9 cellular contexts compared by ENCODE assay signal in genomic region chr11:4539603-4540219, GRCh38. TPM values are rescaled to one million over a fixed set of nuclear protein-coding genes. Genes with fewer than 3 reads are reported as not detected.
DNase-seq lines count a peak whose midpoint lies in the region; ATAC-seq and TF ChIP-seq lines count a peak whose summit lies in the region.
"Had no signal": no experiment of that assay in that cellular context is flagged by ENCODE, and none has a peak within 500 bp of the region (broad histone marks: within the 10 kb centered on the region; RNA-seq: fewer than 3 reads in every experiment).

No MANE protein-coding gene starts in this region.

- no peaks in the 10 kb centered on the region for H3K4me1 Mint-ChIP-seq in activated T-cell treated with anti-CD3 and anti-CD28 coated beads, Interleukin-2, amount 50 U/mL, for 4 hours (ENCODE audit: low read depth)

- intact Hi-C loops in uterus (cut with DNase I; ENCODE audit: low total_unique reads), result no loop called here

- H3K4me3 ChIP-seq in NT2/D1 (ENCODE audit: insufficient read length, low read depth) (no peak overlapping the region), fibroblast of the aortic adventitia (ENCODE audit: low read depth, low read length) (no peak overlapping the region), neutrophil (ENCODE audit: low read depth in 1 of 2, low read length in 1 of 2) (no peak overlapping the region), uterus (no peak overlapping the region)
- H3K4me3 ChIP-seq: BLaER1 treated with 17β-estradiol and CSF1 and Interleukin-3, amounts not matched to agents 10 nM and 100 nM had no signal

- no peak overlapping the region for H3K4me3 Mint-ChIP-seq in activated T-cell treated with anti-CD3 and anti-CD28 coated beads, Interleukin-2, amount 50 U/mL, for 4 hours

- H3K27ac ChIP-seq in neutrophil, result no peak overlapping the region
- H3K27ac ChIP-seq in uterus, result no peak overlapping the region
- H3K27ac ChIP-seq: BLaER1 treated with 17β-estradiol and CSF1 and Interleukin-3, amounts not matched to agents 10 nM and 100 nM had no signal

- no peaks in the 10 kb centered on the region for H3K4me1 ChIP-seq in NT2/D1 (ENCODE audit: insufficient read depth, insufficient read length)
- no peaks in the 10 kb centered on the region for H3K4me1 ChIP-seq in neutrophil (ENCODE audit: control insufficient read depth in 1 of 2, insufficient read depth in 1 of 2, low read depth in 1 of 2, low read length in 1 of 2)
- H3K4me1 ChIP-seq in uterus, result no peaks in the 10 kb centered on the region

- no peaks in the 10 kb centered on the region for H3K27me3 ChIP-seq in NT2/D1 (ENCODE audit: insufficient read depth, insufficient read length)
- peaks cover 20% of the 10 kb centered on the region for H3K27me3 ChIP-seq in neutrophil
- H3K27me3 ChIP-seq in uterus, result no peaks in the 10 kb centered on the region
- H3K27me3 ChIP-seq: BLaER1 treated with 17β-estradiol and CSF1 and Interleukin-3, amounts not matched to agents 10 nM and 100 nM had no signal

- peaks cover 15% of the 10 kb centered on the region for H3K27me3 Mint-ChIP-seq in activated T-cell treated with anti-CD3 and anti-CD28 coated beads, Interleukin-2, amount 50 U/mL, for 4 hours (ENCODE audit: low read depth)

- CTCF ChIA-PET in HEK293T (lab: Yijun Ruan, JAX), result interaction anchor here (0.5 to 3.4 kb wide), 14 partner anchors 8 to 739 kb away, joined by 3 to 37 read pairs (median 3); partner anchors contain the start of gene TRIM21

- peak; percentile 62 to 74 for ATAC-seq in activated T-cell treated with anti-CD3 and anti-CD28 coated beads, Interleukin-2, amount 50 U/mL, for 4 hours

- H3K9ac ChIP-seq in NT2/D1 (ENCODE audit: insufficient read length, low read depth), result no peak overlapping the region
- H3K9ac ChIP-seq: BLaER1 treated with 17β-estradiol and CSF1 and Interleukin-3, amounts not matched to agents 10 nM and 100 nM had no signal

- POLR2A ChIA-PET in HEK293T (lab: Yijun Ruan, JAX), result no interaction called here

- TF ChIP-seq POLR2A in uterus (IDR thresholded peaks at IDR 0.05), result no peak

- no peaks in the 10 kb centered on the region for H3K36me3 Mint-ChIP-seq in activated T-cell treated with anti-CD3 and anti-CD28 coated beads, Interleukin-2, amount 50 U/mL, for 4 hours (ENCODE audit: insufficient read depth)

- H3K9me3 Mint-ChIP-seq in activated T-cell treated with anti-CD3 and anti-CD28 coated beads, Interleukin-2, amount 50 U/mL, for 4 hours, result no peaks in the 10 kb centered on the region

- peak; percentile 17 for DNase-seq in DMS79 treated with DMSO at 0.1 percent for 48 hours (lab: John Stamatoyannopoulos, UW)
- no peak for DNase-seq in DMS79 (lab: John Stamatoyannopoulos, UW)
- peak; percentile 57 for DNase-seq in HEK293T (ENCODE audit: extremely low spot score)
- peak; percentile 27 for DNase-seq in NT2/D1 (ENCODE audit: low read depth, low spot score)
- peak; percentile 38 for DNase-seq in activated T-cell treated with anti-CD3 and anti-CD28 coated beads, Interleukin-2, amount 50 U/mL, for 4 hours
- DNase-seq in fibroblast of the aortic adventitia (ENCODE audit: low read depth), result peak; percentile 49
- DNase-seq in uterus, result peak in 1 of 2 donors; percentile 19

- no peaks in the 10 kb centered on the region for H3K36me3 ChIP-seq in NT2/D1 (ENCODE audit: insufficient read depth, insufficient read length, low read length)
- H3K36me3 ChIP-seq in neutrophil, result no peaks in the 10 kb centered on the region
- no peaks in the 10 kb centered on the region for H3K36me3 ChIP-seq in uterus
- H3K36me3 ChIP-seq: BLaER1 treated with 17β-estradiol and CSF1 and Interleukin-3, amounts not matched to agents 10 nM and 100 nM had no signal

- TF ChIP-seq CTCF in fibroblast of the aortic adventitia (IDR thresholded peaks at IDR 0.05; ENCODE audit: insufficient read depth, low read length) (peak; percentile 75), neutrophil (IDR thresholded peaks at IDR 0.05) (peak; percentile 58), uterus (IDR thresholded peaks at IDR 0.05) (peak in 3 of 4 experiments; percentile 17 to 45 (median 45))

- no peaks in the 10 kb centered on the region for H3K9me3 ChIP-seq in NT2/D1 (ENCODE audit: insufficient read depth, low read length)
- H3K9me3 ChIP-seq in neutrophil, result no peaks in the 10 kb centered on the region
- H3K9me3 ChIP-seq in uterus, result no peaks in the 10 kb centered on the region
- H3K9me3 ChIP-seq: BLaER1 treated with 17β-estradiol and CSF1 and Interleukin-3, amounts not matched to agents 10 nM and 100 nM had no signal

TF ChIP-seq in HEK293T, 16 proteins besides CTCF, POLR2A, EP300 and RAD21:
- TF ChIP-seq FOXM1 (IDR thresholded peaks at IDR 0.05; ENCODE audit: borderline replicate concordance), result no peak

RNA-seq across cellular contexts. Expression of gene OR52M1, which starts 5.3 kb away (rescaled TPM):
- not detected for total RNA-seq in activated T-cell treated with anti-CD3 and anti-CD28 coated beads, Interleukin-2, amount 50 U/mL, for 4 hours
- total RNA-seq in fibroblast of the aortic adventitia (ENCODE audit: low replicate concordance), result not detected in 2 replicates
- not detected for total RNA-seq in uterus

RNA-seq across cellular contexts. Expression of gene OR52I2, which starts 41.8 kb away (rescaled TPM):
- not detected for total RNA-seq in activated T-cell treated with anti-CD3 and anti-CD28 coated beads, Interleukin-2, amount 50 U/mL, for 4 hours
- total RNA-seq in fibroblast of the aortic adventitia (ENCODE audit: low replicate concordance) (not detected in 2 replicates), uterus (not detected)

RNA-seq across cellular contexts. Expression of gene OR52I1, which starts 54.1 kb away (rescaled TPM):
- total RNA-seq in activated T-cell treated with anti-CD3 and anti-CD28 coated beads, Interleukin-2, amount 50 U/mL, for 4 hours, result not detected
- total RNA-seq in fibroblast of the aortic adventitia (ENCODE audit: low replicate concordance), result not detected in 2 replicates
- not detected for total RNA-seq in uterus

RNA-seq across cellular contexts. Expression of gene OR52K1, which starts 57.3 kb away (rescaled TPM):
- under 1 TPM in 1 of 3 donors, not detected in 2; 0.05 TPM for total RNA-seq in activated T-cell treated with anti-CD3 and anti-CD28 coated beads, Interleukin-2, amount 50 U/mL, for 4 hours
- total RNA-seq in fibroblast of the aortic adventitia (ENCODE audit: low replicate concordance) (not detected in 2 replicates), uterus (not detected)
